ENCODE assay signal across 20 cellular contexts in the genomic region with DNA sequence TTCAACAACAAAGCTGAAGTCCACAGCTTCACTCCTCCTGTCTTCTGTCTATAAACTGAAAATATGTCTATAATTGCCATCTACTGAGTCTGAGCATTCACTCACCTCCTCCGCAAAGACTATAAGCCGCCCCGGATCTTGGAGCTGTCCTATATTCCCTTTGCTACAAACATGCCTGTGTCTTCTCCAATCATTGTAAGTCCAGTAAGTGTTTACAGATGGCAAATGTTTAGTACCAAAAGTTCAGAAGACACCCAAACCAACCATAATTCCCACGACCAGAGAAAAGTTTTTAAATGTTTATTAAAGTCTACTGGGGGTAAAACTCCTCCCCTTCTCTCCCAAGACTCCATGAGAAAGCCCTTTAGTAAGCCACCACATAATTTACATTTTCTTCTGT.
DNase-seq lines count a peak whose midpoint lies in the region; TF ChIP-seq lines count a peak whose summit lies in the region.
"Had no signal": no experiment of that assay in that cellular context is flagged by ENCODE, and none has a peak within 500 bp of the region (broad histone marks: within the 10 kb centered on the region; RNA-seq: fewer than 3 reads in every experiment).

No MANE protein-coding gene starts in this region.

- H3K9me3 ChIP-seq in smooth muscle cell (replicated peaks; ENCODE audit: low read depth) (no peaks in the 10 kb centered on the region), BE2C (no peaks in the 10 kb centered on the region)
- H3K9me3 ChIP-seq: Caco-2 had no signal

- H3K27me3 ChIP-seq in smooth muscle cell (ENCODE audit: low read depth) = no peaks in the 10 kb centered on the region
- no peaks in the 10 kb centered on the region for H3K27me3 ChIP-seq in BE2C

- H3K9ac ChIP-seq in smooth muscle cell (ENCODE audit: low read depth) = no peak overlapping the region

- peaks cover 19% of the 10 kb centered on the region for H3K4me1 ChIP-seq in smooth muscle cell (ENCODE audit: low read depth)
- peaks cover 28% of the 10 kb centered on the region for H3K4me1 ChIP-seq in BE2C
- H3K4me1 ChIP-seq: Caco-2 had no signal

- peak; percentile 68 for DNase-seq in EH (ENCODE audit: low read depth)
- peak; percentile 79 for DNase-seq in fibroblast of peridontal ligament (ENCODE audit: extremely low read depth)
- no peak for DNase-seq in smooth muscle cell (lab: John Stamatoyannopoulos, UW; ENCODE audit: unreplicated experiment)
- no peak for DNase-seq in NCI-H2029 (lab: John Stamatoyannopoulos, UW)
- DNase-seq in anterior cingulate cortex (lab: John Stamatoyannopoulos, UW) = no peak
- DNase-seq in BE2C = no peak
- DNase-seq: AML-193; Caco-2; CD4-positive, CD25-positive, alpha-beta regulatory T cell; DMS153; GF-D8; NCI-H1092 treated with DMSO at 0.1 percent for 48 hours; NCI-H146; NCI-H2081 treated with DMSO at 0.1 percent for 48 hours; NCI-H510A; NCI-H748 treated with DMSO at 0.1 percent for 48 hours; NK-92 treated with Interleukin-12 subunit alpha and Interleukin-12 subunit beta, amount 100 ng/mL, for 24 hours; OCI-M1; SHP77 had no signal

- H3K4me2 ChIP-seq in smooth muscle cell = peak overlapping the region; percentile 52

- H2AFZ ChIP-seq in smooth muscle cell (ENCODE audit: low read depth) = peak overlapping the region; percentile 16

- H3K79me2 ChIP-seq in smooth muscle cell (ENCODE audit: low read depth) = no peaks in the 10 kb centered on the region

- H4K20me1 ChIP-seq in smooth muscle cell (ENCODE audit: low read depth) = no peaks in the 10 kb centered on the region

- no peak overlapping the region for H3K4me3 ChIP-seq in smooth muscle cell
- no peak overlapping the region for H3K4me3 ChIP-seq in BE2C (ENCODE audit: low read depth, low read length)

- H3K36me3 ChIP-seq in smooth muscle cell (ENCODE audit: low read depth) = no peaks in the 10 kb centered on the region
- H3K36me3 ChIP-seq in BE2C = no peaks in the 10 kb centered on the region

- H3K27ac ChIP-seq in VCaP (peak overlapping the region; percentile 90), smooth muscle cell (ENCODE audit: low read depth) (no peak overlapping the region)

- 25% methylated on average over 4 of the region's 4 CpGs for WGBS in smooth muscle cell (ENCODE audit: low lambda C conversion rate)

- TF ChIP-seq CTCF in VCaP (conservative IDR thresholded peaks at IDR 0.05) = no peak
- no peak for TF ChIP-seq CTCF in smooth muscle cell (IDR thresholded peaks at IDR 0.05; ENCODE audit: borderline replicate concordance, insufficient read depth, poor library complexity, severe bottlenecking)
- TF ChIP-seq CTCF in BE2C (IDR thresholded peaks at IDR 0.05; ENCODE audit: low read depth, low read length) = no peak

- H3F3A ChIP-seq in smooth muscle cell (ENCODE audit: low read depth) = no peaks in the 10 kb centered on the region

Comparison
In these comparisons a context has a peak if more than half of its experiments do, and no peak if none do; other contexts are left out.
1. DNase-seq: peak in EH (single experiment) and fibroblast of peridontal ligament (single experiment); none in smooth muscle cell (single experiment), NCI-H2029 (single experiment), anterior cingulate cortex (0 of 58) and BE2C (single experiment).